Comparison of ENCODE assay signal across 1 cellular context in the genomic region with DNA sequence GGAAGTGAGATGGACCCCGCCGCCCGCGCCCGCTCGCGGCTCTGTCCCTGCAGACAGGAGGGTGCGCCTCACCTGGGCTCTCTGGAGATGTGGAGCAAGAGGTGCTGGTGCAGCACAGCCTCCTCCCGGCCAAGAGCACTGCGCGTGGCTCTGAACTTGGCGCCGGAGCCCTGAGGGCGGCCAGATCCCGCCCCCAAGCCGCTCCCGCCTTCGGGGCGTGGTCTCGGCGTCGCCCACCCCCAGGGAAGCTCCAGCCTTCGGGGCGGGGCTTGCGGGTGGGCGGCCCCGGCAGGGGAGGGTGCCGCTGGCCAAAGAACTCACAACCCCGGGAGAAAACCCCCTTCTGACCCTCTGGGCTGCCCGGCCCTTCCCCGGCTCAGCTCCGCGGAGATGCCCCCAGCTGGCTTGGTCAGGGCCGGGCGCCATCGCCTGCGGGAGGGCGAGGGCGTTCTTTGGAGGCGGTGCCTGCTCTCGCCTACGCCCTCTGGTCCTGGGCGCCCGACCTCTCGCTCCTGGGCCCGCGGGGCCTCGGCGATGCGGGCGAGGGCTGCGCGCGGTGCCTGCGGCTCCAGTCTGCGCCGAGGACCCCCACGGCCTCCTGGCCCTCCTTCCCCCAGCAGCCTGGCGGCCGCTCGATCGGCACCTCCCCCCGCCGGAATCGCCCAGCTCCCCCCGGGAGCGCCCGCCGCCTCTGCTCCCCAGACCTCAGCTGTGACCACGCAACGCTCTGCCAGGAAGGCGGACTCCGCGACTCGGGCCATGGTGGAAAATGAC.
TF ChIP-seq lines count a peak whose summit lies in the region.

Gene ZNF488 (minus strand): TSS at position 146 of the 774 bp plus-strand sequence. CDS start 15,464 bp downstream, outside the sequence.

TF ChIP-seq in HepG2, 621 proteins besides CTCF, POLR2A, EP300 and RAD21 (continued from another document and continues in another):
- TF ChIP-seq ZFP36L2 (CRISPR knock-in tag; IDR thresholded peaks at IDR 0.05) (no peak), MIXL1 (CRISPR knock-in tag; IDR thresholded peaks at IDR 0.05) (no peak), CAMTA2 (CRISPR knock-in tag; IDR thresholded peaks at IDR 0.05; ENCODE audit: borderline replicate concordance) (no peak), ZBTB14 (CRISPR knock-in tag; IDR thresholded peaks at IDR 0.05) (no peak), KDM5B (CRISPR knock-in tag; IDR thresholded peaks at IDR 0.05; ENCODE audit: borderline replicate concordance) (peak; percentile 61; the same call in 1 of the 2 replicates), HDAC6 (IDR thresholded peaks at IDR 0.05; ENCODE audit: low read depth, low read length) (no peak), MYPOP (CRISPR knock-in tag; IDR thresholded peaks at IDR 0.05) (no peak), RARG (CRISPR knock-in tag; IDR thresholded peaks at IDR 0.05; ENCODE audit: low read depth) (no peak), ZBTB38 (CRISPR knock-in tag; IDR thresholded peaks at IDR 0.05) (peak; percentile 32; the same call in 1 of the 2 replicates), MXD4 (CRISPR knock-in tag; IDR thresholded peaks at IDR 0.05) (0 out of 2 replicates have a peak, but pooled peaks have one; percentile 31), IKZF4 (CRISPR knock-in tag; IDR thresholded peaks at IDR 0.05; ENCODE audit: borderline replicate concordance, low read depth, not compliant biosample characterization) (no peak), ZNF335 (CRISPR knock-in tag; IDR thresholded peaks at IDR 0.05) (no peak), ZNF607 (CRISPR knock-in tag; IDR thresholded peaks at IDR 0.05; ENCODE audit: borderline replicate concordance) (peak; percentile 72; the same call in 1 of the 2 replicates), SRF (IDR thresholded peaks at IDR 0.05; ENCODE audit: low read depth, low read length) (no peak), CREB1 (IDR thresholded peaks at IDR 0.05) (no peak), CREB1 (CRISPR knock-in tag; IDR thresholded peaks at IDR 0.05) (no peak), HNF4A (CRISPR knock-in tag; IDR thresholded peaks at IDR 0.05) (0 out of 2 replicates have a peak, but pooled peaks have one; percentile 8), ZFP90 (CRISPR knock-in tag; IDR thresholded peaks at IDR 0.05; ENCODE audit: borderline replicate concordance) (peak; percentile 58; the same call in 1 of the 2 replicates), HOXA7 (CRISPR knock-in tag; IDR thresholded peaks at IDR 0.05) (no peak), ZSCAN29 (CRISPR knock-in tag; conservative IDR thresholded peaks at IDR 0.05) (no peak), MXD1 (CRISPR knock-in tag; IDR thresholded peaks at IDR 0.05) (0 out of 2 replicates have a peak, but pooled peaks have one; percentile 42), GFI1 (CRISPR knock-in tag; IDR thresholded peaks at IDR 0.05; ENCODE audit: borderline replicate concordance) (no peak), ZNF136 (CRISPR knock-in tag; IDR thresholded peaks at IDR 0.05; ENCODE audit: low read depth) (no peak)
- TF ChIP-seq, protein P1, sequence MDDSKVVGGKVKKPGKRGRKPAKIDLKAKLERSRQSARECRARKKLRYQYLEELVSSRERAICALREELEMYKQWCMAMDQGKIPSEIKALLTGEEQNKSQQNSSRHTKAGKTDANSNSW (CRISPR knock-in tag; IDR thresholded peaks at IDR 0.05; ENCODE audit: borderline replicate concordance) = no peak
- TF ChIP-seq, protein P2, sequence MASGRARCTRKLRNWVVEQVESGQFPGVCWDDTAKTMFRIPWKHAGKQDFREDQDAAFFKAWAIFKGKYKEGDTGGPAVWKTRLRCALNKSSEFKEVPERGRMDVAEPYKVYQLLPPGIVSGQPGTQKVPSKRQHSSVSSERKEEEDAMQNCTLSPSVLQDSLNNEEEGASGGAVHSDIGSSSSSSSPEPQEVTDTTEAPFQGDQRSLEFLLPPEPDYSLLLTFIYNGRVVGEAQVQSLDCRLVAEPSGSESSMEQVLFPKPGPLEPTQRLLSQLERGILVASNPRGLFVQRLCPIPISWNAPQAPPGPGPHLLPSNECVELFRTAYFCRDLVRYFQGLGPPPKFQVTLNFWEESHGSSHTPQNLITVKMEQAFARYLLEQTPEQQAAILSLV (CRISPR knock-in tag; IDR thresholded peaks at IDR 0.05; ENCODE audit: borderline replicate concordance) = peak; percentile 69; the same call in 1 of the 2 replicates
- TF ChIP-seq, protein P3, sequence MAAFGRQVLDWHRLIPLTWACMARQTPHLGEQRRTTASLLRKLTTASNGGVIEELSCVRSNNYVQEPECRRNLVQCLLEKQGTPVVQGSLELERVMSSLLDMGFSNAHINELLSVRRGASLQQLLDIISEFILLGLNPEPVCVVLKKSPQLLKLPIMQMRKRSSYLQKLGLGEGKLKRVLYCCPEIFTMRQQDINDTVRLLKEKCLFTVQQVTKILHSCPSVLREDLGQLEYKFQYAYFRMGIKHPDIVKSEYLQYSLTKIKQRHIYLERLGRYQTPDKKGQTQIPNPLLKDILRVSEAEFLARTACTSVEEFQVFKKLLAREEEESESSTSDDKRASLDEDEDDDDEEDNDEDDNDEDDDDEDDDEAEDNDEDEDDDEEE (CRISPR knock-in tag; IDR thresholded peaks at IDR 0.05) = no peak
- TF ChIP-seq, protein P4, sequence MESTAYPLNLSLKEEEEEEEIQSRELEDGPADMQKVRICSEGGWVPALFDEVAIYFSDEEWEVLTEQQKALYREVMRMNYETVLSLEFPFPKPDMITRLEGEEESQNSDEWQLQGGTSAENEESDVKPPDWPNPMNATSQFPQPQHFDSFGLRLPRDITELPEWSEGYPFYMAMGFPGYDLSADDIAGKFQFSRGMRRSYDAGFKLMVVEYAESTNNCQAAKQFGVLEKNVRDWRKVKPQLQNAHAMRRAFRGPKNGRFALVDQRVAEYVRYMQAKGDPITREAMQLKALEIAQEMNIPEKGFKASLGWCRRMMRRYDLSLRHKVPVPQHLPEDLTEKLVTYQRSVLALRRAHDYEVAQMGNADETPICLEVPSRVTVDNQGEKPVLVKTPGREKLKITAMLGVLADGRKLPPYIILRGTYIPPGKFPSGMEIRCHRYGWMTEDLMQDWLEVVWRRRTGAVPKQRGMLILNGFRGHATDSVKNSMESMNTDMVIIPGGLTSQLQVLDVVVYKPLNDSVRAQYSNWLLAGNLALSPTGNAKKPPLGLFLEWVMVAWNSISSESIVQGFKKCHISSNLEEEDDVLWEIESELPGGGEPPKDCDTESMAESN (CRISPR knock-in tag; conservative IDR thresholded peaks at IDR 0.05) = no peak
- TF ChIP-seq, protein P5, sequence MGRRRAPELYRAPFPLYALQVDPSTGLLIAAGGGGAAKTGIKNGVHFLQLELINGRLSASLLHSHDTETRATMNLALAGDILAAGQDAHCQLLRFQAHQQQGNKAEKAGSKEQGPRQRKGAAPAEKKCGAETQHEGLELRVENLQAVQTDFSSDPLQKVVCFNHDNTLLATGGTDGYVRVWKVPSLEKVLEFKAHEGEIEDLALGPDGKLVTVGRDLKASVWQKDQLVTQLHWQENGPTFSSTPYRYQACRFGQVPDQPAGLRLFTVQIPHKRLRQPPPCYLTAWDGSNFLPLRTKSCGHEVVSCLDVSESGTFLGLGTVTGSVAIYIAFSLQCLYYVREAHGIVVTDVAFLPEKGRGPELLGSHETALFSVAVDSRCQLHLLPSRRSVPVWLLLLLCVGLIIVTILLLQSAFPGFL (CRISPR knock-in tag; IDR thresholded peaks at IDR 0.05) = no peak
- TF ChIP-seq, protein P6, sequence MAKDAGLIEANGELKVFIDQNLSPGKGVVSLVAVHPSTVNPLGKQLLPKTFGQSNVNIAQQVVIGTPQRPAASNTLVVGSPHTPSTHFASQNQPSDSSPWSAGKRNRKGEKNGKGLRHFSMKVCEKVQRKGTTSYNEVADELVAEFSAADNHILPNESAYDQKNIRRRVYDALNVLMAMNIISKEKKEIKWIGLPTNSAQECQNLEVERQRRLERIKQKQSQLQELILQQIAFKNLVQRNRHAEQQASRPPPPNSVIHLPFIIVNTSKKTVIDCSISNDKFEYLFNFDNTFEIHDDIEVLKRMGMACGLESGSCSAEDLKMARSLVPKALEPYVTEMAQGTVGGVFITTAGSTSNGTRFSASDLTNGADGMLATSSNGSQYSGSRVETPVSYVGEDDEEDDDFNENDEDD (CRISPR knock-in tag; IDR thresholded peaks at IDR 0.05; ENCODE audit: borderline replicate concordance) = peak; percentile 65; the same call in 1 of the 2 replicates
- TF ChIP-seq, protein P7, sequence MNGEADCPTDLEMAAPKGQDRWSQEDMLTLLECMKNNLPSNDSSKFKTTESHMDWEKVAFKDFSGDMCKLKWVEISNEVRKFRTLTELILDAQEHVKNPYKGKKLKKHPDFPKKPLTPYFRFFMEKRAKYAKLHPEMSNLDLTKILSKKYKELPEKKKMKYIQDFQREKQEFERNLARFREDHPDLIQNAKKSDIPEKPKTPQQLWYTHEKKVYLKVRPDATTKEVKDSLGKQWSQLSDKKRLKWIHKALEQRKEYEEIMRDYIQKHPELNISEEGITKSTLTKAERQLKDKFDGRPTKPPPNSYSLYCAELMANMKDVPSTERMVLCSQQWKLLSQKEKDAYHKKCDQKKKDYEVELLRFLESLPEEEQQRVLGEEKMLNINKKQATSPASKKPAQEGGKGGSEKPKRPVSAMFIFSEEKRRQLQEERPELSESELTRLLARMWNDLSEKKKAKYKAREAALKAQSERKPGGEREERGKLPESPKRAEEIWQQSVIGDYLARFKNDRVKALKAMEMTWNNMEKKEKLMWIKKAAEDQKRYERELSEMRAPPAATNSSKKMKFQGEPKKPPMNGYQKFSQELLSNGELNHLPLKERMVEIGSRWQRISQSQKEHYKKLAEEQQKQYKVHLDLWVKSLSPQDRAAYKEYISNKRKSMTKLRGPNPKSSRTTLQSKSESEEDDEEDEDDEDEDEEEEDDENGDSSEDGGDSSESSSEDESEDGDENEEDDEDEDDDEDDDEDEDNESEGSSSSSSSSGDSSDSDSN (CRISPR knock-in tag; IDR thresholded peaks at IDR 0.05) = peak; percentile 74; the same call in 1 of the 2 replicates
- TF ChIP-seq, protein P8, sequence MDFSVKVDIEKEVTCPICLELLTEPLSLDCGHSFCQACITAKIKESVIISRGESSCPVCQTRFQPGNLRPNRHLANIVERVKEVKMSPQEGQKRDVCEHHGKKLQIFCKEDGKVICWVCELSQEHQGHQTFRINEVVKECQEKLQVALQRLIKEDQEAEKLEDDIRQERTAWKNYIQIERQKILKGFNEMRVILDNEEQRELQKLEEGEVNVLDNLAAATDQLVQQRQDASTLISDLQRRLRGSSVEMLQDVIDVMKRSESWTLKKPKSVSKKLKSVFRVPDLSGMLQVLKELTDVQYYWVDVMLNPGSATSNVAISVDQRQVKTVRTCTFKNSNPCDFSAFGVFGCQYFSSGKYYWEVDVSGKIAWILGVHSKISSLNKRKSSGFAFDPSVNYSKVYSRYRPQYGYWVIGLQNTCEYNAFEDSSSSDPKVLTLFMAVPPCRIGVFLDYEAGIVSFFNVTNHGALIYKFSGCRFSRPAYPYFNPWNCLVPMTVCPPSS (IDR thresholded peaks at IDR 0.05) = no peak
- TF ChIP-seq, protein P9, sequence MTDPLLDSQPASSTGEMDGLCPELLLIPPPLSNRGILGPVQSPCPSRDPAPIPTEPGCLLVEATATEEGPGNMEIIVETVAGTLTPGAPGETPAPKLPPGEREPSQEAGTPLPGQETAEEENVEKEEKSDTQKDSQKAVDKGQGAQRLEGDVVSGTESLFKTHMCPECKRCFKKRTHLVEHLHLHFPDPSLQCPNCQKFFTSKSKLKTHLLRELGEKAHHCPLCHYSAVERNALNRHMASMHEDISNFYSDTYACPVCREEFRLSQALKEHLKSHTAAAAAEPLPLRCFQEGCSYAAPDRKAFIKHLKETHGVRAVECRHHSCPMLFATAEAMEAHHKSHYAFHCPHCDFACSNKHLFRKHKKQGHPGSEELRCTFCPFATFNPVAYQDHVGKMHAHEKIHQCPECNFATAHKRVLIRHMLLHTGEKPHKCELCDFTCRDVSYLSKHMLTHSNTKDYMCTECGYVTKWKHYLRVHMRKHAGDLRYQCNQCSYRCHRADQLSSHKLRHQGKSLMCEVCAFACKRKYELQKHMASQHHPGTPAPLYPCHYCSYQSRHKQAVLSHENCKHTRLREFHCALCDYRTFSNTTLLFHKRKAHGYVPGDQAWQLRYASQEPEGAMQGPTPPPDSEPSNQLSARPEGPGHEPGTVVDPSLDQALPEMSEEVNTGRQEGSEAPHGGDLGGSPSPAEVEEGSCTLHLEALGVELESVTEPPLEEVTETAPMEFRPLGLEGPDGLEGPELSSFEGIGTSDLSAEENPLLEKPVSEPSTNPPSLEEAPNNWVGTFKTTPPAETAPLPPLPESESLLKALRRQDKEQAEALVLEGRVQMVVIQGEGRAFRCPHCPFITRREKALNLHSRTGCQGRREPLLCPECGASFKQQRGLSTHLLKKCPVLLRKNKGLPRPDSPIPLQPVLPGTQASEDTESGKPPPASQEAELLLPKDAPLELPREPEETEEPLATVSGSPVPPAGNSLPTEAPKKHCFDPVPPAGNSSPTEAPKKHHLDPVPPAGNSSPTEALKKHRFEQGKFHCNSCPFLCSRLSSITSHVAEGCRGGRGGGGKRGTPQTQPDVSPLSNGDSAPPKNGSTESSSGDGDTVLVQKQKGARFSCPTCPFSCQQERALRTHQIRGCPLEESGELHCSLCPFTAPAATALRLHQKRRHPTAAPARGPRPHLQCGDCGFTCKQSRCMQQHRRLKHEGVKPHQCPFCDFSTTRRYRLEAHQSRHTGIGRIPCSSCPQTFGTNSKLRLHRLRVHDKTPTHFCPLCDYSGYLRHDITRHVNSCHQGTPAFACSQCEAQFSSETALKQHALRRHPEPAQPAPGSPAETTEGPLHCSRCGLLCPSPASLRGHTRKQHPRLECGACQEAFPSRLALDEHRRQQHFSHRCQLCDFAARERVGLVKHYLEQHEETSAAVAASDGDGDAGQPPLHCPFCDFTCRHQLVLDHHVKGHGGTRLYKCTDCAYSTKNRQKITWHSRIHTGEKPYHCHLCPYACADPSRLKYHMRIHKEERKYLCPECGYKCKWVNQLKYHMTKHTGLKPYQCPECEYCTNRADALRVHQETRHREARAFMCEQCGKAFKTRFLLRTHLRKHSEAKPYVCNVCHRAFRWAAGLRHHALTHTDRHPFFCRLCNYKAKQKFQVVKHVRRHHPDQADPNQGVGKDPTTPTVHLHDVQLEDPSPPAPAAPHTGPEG (CRISPR knock-in tag; IDR thresholded peaks at IDR 0.05) = peak; percentile 58; the same call in 1 of the 2 replicates
